14 cellular contexts compared by ENCODE assay signal in genomic region chr17:43324205-43324893, GRCh38.
DNase-seq lines count a peak whose midpoint lies in the region; ATAC-seq and TF ChIP-seq lines count a peak whose summit lies in the region.
"Had no signal": no experiment of that assay in that cellular context is flagged by ENCODE, and none has a peak within 500 bp of the region (broad histone marks: within the 10 kb centered on the region; RNA-seq: fewer than 3 reads in every experiment).

No MANE protein-coding gene starts in this region.

- H3K36me3 Mint-ChIP-seq in Calu3 (ENCODE audit: insufficient read depth, unreplicated experiment) (peaks cover 14% of the 10 kb centered on the region), progenitor cell of endocrine pancreas (ENCODE audit: insufficient read depth) (peaks cover 1% of the 10 kb centered on the region)

- H4K5ac ChIP-seq in IMR-90 (ENCODE audit: low read depth, low read length): no peak overlapping the region

- no TSS peak for BruUV-seq in Calu3 (replicated peaks; lab: Mats Ljungman, UMichigan)
- no TSS peak for BruUV-seq in IMR-90 (replicated peaks; lab: Mats Ljungman, UMichigan)

- no peaks in the 10 kb centered on the region for H3K9me1 ChIP-seq in IMR-90 (ENCODE audit: insufficient read depth, low read length)

- 89% methylated on average over 11 of the region's 22 CpGs; no CpG with 5 or more reads in 1 of the 2 experiments for WGBS in IMR-90 (ENCODE audit: extremely low coverage in 2 of 2, insufficient read length in 1 of 2), 2 experiments
- WGBS in gastroesophageal sphincter (ENCODE audit: low coverage in 1 of 2), 2 donors: 89 to 91% methylated on average over 7 to 16 of the region's 22 CpGs

- no peak overlapping the region for H3K27ac ChIP-seq in IMR-90 (ENCODE audit: insufficient read depth, low read length)
- peak overlapping the region in 26 of 59 donors; percentile 13 to 76 (median 42) for H3K27ac ChIP-seq in dorsolateral prefrontal cortex
- no peak overlapping the region for H3K27ac ChIP-seq in gastroesophageal sphincter
- H3K27ac ChIP-seq: right atrium auricular region, upper lobe of left lung had no signal

- intact Hi-C loops in Calu3 (cut with micrococcal nuclease; ENCODE audit: unreplicated experiment) (no loop called here), IMR-90 (cut with micrococcal nuclease) (no loop called here), dorsolateral prefrontal cortex (cut with DNase I) (no loop called here)

- H3K9me3 Mint-ChIP-seq in Calu3 (ENCODE audit: low read depth, unreplicated experiment) (no peaks in the 10 kb centered on the region), progenitor cell of endocrine pancreas (ENCODE audit: low read depth) (no peaks in the 10 kb centered on the region)

- H3K4me3 Mint-ChIP-seq in Calu3 (ENCODE audit: low read depth, unreplicated experiment): no peak overlapping the region
- no peak overlapping the region for H3K4me3 Mint-ChIP-seq in progenitor cell of endocrine pancreas (ENCODE audit: low read depth)

- dilution Hi-C loops in IMR-90 (cut with HindIII; ENCODE audit: low sequenced_read_pairs, unreplicated experiment): no loop called here

- H2BK15ac ChIP-seq in IMR-90 (ENCODE audit: low read depth, low read length): no peak overlapping the region

- H3K36me3 ChIP-seq in IMR-90 (ENCODE audit: control insufficient read depth, insufficient read depth, low read length) (no peaks in the 10 kb centered on the region), gastroesophageal sphincter (no peaks in the 10 kb centered on the region)
- H3K36me3 ChIP-seq: right atrium auricular region, upper lobe of left lung had no signal

- ATAC-seq in IMR-90 (ENCODE audit: low read depth) (no peak), gastroesophageal sphincter (no peak)

- H3K4me3 ChIP-seq in IMR-90 (ENCODE audit: insufficient read depth, low read depth, low read length) (no peak overlapping the region), dorsolateral prefrontal cortex (peak overlapping the region in 33 of 59 donors; percentile 1 to 60 (median 26)), gastroesophageal sphincter (peak overlapping the region in 1 of 2 donors; percentile 8)
- H3K4me3 ChIP-seq: lung, right atrium auricular region had no signal

- H3K27me3 Mint-ChIP-seq in Calu3 (ENCODE audit: unreplicated experiment) (peaks cover 26% of the 10 kb centered on the region), progenitor cell of endocrine pancreas (peaks cover 9% of the 10 kb centered on the region)

- H3K4me1 ChIP-seq in IMR-90 (ENCODE audit: control insufficient read depth, insufficient read depth, low read length) (peaks cover 7% of the 10 kb centered on the region), gastroesophageal sphincter (no peaks in the 10 kb centered on the region)
- H3K4me1 ChIP-seq: right atrium auricular region, upper lobe of left lung had no signal

- H2AK5ac ChIP-seq in IMR-90 (ENCODE audit: low read depth, low read length): no peak overlapping the region

- H3K14ac ChIP-seq in IMR-90 (replicated peaks; ENCODE audit: low read depth, low read length): no peak overlapping the region

- H3K79me1 ChIP-seq in IMR-90 (ENCODE audit: low read depth in 1 of 2, low read length in 2 of 2): 0 out of 4 replicates have a peak, but pooled peaks cover 0 to 3% of the 10 kb centered on the region in 2 experiments

- TF ChIP-seq POLR2A in IMR-90 (IDR thresholded peaks at IDR 0.05; ENCODE audit: low read depth, low read length) (no peak), gastroesophageal sphincter (IDR thresholded peaks at IDR 0.05) (no peak)

- TF ChIP-seq RAD21 in IMR-90 (IDR thresholded peaks at IDR 0.05; ENCODE audit: low read length): no peak

- H3K56ac ChIP-seq in IMR-90 (ENCODE audit: extremely low read depth, insufficient read depth, low read length): no peak overlapping the region

- H3K9me3 ChIP-seq in IMR-90 (ENCODE audit: control insufficient read depth, insufficient read depth, low read length): peaks cover 4% of the 10 kb centered on the region; the same call in 1 of the 2 replicates
- H3K9me3 ChIP-seq in gastroesophageal sphincter: no peaks in the 10 kb centered on the region
- H3K9me3 ChIP-seq: right atrium auricular region had no signal

- H3K4ac ChIP-seq in IMR-90 (ENCODE audit: low read depth, low read length): no peak overlapping the region

- H3K4me1 Mint-ChIP-seq in Calu3 (ENCODE audit: low read depth, unreplicated experiment) (peaks cover 24% of the 10 kb centered on the region), progenitor cell of endocrine pancreas (ENCODE audit: low read depth) (no peaks in the 10 kb centered on the region)

- no peaks in the 10 kb centered on the region for H3K27me3 ChIP-seq in IMR-90 (ENCODE audit: control insufficient read depth, insufficient read depth, low read length)
- no peaks in the 10 kb centered on the region for H3K27me3 ChIP-seq in dorsolateral prefrontal cortex
- no peaks in the 10 kb centered on the region for H3K27me3 ChIP-seq in gastroesophageal sphincter
- H3K27me3 ChIP-seq: right atrium auricular region, upper lobe of left lung had no signal

- no peak overlapping the region for H3K9ac ChIP-seq in IMR-90 (ENCODE audit: low read depth, low read length)

- H4K20me1 ChIP-seq in IMR-90 (ENCODE audit: insufficient read depth, low read length): no peaks in the 10 kb centered on the region

- no peak overlapping the region for H4K8ac ChIP-seq in IMR-90 (ENCODE audit: low read depth in 2 of 2, low read length in 2 of 2)

- H3K18ac ChIP-seq in IMR-90 (ENCODE audit: low read depth, low read length): no peak overlapping the region

- POLR2A ChIA-PET in IMR-90 (lab: Charles Lee; ENCODE audit: unreplicated experiment): no interaction called here

- H3K27ac Mint-ChIP-seq in Calu3 (ENCODE audit: unreplicated experiment) (no peak overlapping the region), progenitor cell of endocrine pancreas (no peak overlapping the region)

- TF ChIP-seq CTCF in Calu3 (IDR thresholded peaks at IDR 0.05; ENCODE audit: unreplicated experiment): no peak
- TF ChIP-seq CTCF in IMR-90 (conservative IDR thresholded peaks at IDR 0.05; ENCODE audit: low read depth, low read length): 0 out of 2 replicates have a peak, but pooled peaks have one; percentile 6
- peak in 39 of 56 donors; percentile 11 to 62 (median 33) for TF ChIP-seq CTCF in dorsolateral prefrontal cortex (IDR thresholded peaks at IDR 0.05 in 54 of 56, conservative IDR thresholded peaks at IDR 0.05 in 2 of 56; ENCODE audit: low read depth in 1 of 56, partially characterized antibody in 56 of 56)
- peak; percentile 19 for TF ChIP-seq CTCF in progenitor cell of endocrine pancreas (IDR thresholded peaks at IDR 0.05; ENCODE audit: unreplicated experiment)
- no peak for TF ChIP-seq CTCF in gastroesophageal sphincter (IDR thresholded peaks at IDR 0.05)

- in situ Hi-C loops in IMR-90 (cut with MboI; ENCODE audit: low sequenced_read_pairs): loop anchor here (25.0 kb wide), 3 partner anchors 112 to 637 kb away; partner anchors contain the start of genes CCR10, CNTNAP1, PLEKHH3 and TMEM106A

- H3K4me2 ChIP-seq in IMR-90 (ENCODE audit: low read depth, low read length): no peak overlapping the region

- H2BK20ac ChIP-seq in IMR-90 (ENCODE audit: low read depth, low read length): no peak overlapping the region

- no peak overlapping the region for H4K91ac ChIP-seq in IMR-90 (ENCODE audit: insufficient read depth, low read depth, low read length)

- no peak overlapping the region for H2AK9ac ChIP-seq in IMR-90 (replicated peaks; ENCODE audit: low read depth, low read length, poor library complexity)

- no peak overlapping the region for H3K23ac ChIP-seq in IMR-90 (ENCODE audit: low read depth, low read length)

- H2BK5ac ChIP-seq in IMR-90 (ENCODE audit: low read depth, low read length, poor library complexity, severe bottlenecking): no peak overlapping the region

- CTCF ChIA-PET in Calu3 (lab: Charles Lee) (no interaction called here), IMR-90 (lab: Yijun Ruan, JAX) (no interaction called here)

- TF ChIP-seq EP300 in gastroesophageal sphincter (IDR thresholded peaks at IDR 0.05): no peak

- H2BK120ac ChIP-seq in IMR-90 (ENCODE audit: low read depth, low read length): no peak overlapping the region

- DNase-seq in Calu3 (peak; percentile 29), IMR-90 (no peak), dorsolateral prefrontal cortex (no peak), progenitor cell of endocrine pancreas (ENCODE audit: low spot score, unreplicated experiment) (no peak), DMS153 treated with DMSO at 0.1 percent for 48 hours (lab: John Stamatoyannopoulos, UW; ENCODE audit: unreplicated experiment) (no peak), Kasumi-1 (lab: John Stamatoyannopoulos, UW) (no peak), NCI-H748 (lab: John Stamatoyannopoulos, UW; ENCODE audit: unreplicated experiment) (no peak)
- DNase-seq: activated effector memory CD4-positive, alpha-beta T cell treated with Interleukin-2 at 50 U/mL for 16 hours; DMS153; NCI-H2107; upper lobe of left lung had no signal

- no peak overlapping the region for H2AFZ ChIP-seq in IMR-90 (replicated peaks; ENCODE audit: low read length, poor library complexity)

TF ChIP-seq in IMR-90, 13 proteins besides CTCF, POLR2A, EP300 and RAD21 (continues in another document):
- no peak for TF ChIP-seq RFX5 (IDR thresholded peaks at IDR 0.05; ENCODE audit: low read depth, low read length)
- no peak for TF ChIP-seq ELK1 (IDR thresholded peaks at IDR 0.05; ENCODE audit: borderline replicate concordance, low read depth, low read length)
- TF ChIP-seq MAZ (IDR thresholded peaks at IDR 0.05; ENCODE audit: borderline replicate concordance, low read depth, low read length): no peak
- TF ChIP-seq USF2 (IDR thresholded peaks at IDR 0.05; ENCODE audit: low read depth, low read length): no peak
- no peak for TF ChIP-seq MXI1 (IDR thresholded peaks at IDR 0.05; ENCODE audit: borderline replicate concordance, low read depth, low read length)
- no peak for TF ChIP-seq NFE2L2 (IDR thresholded peaks at IDR 0.05; ENCODE audit: low read depth, low read length)
- no peak for TF ChIP-seq MAFK (IDR thresholded peaks at IDR 0.05; ENCODE audit: low read depth, low read length)

Comparison
In these comparisons a context has a peak if more than half of its experiments do, and no peak if none do; other contexts are left out.
1. CTCF ChIP-seq: peak in IMR-90 (single experiment), dorsolateral prefrontal cortex (39 of 56) and progenitor cell of endocrine pancreas (single experiment); none in Calu3 (single experiment) and gastroesophageal sphincter (0 of 4).